Comparison of ENCODE assay signal across 8 cellular contexts in genomic region chr1:172532700-172533510, GRCh38. TPM values are rescaled to one million over a fixed set of nuclear protein-coding genes. Genes with fewer than 3 reads are reported as not detected.
A peak's percentile ranks its signal among the peaks of the same experiment; 100 is the strongest.
DNase-seq lines count a peak whose midpoint lies in the region; ATAC-seq, FAIRE-seq and TF ChIP-seq lines count a peak whose summit lies in the region.

SUCO (plus strand) TSS chr1:172533150; CDS start chr1:172533436, 286 bp downstream.

- no peak within 1 kb of the TSS for H3K14ac ChIP-seq in H1 (ENCODE audit: insufficient read length)

- H3K79me2 ChIP-seq in H1 (ENCODE audit: control insufficient read depth in 1 of 2, insufficient read depth in 2 of 2, low read length in 2 of 2): peaks cover 19 to 46% of the 10 kb centered on the region in 2 experiments
- peaks cover 33% of the 10 kb centered on the region for H3K79me2 ChIP-seq in mesendoderm (ENCODE audit: control insufficient read depth, insufficient read depth, low read length)

- H3K23ac ChIP-seq in H1 (ENCODE audit: insufficient read length) (no peak within 1 kb of the TSS), mesendoderm (ENCODE audit: low read length) (no peak within 1 kb of the TSS)

- H3K36me3 ChIP-seq in HUES48 (ENCODE audit: control insufficient read depth, insufficient read depth, low read length): no peaks in the 10 kb centered on the region
- H3K36me3 ChIP-seq in NT2/D1 (ENCODE audit: insufficient read depth, insufficient read length, low read length): peaks cover 5% of the 10 kb centered on the region
- H3K36me3 ChIP-seq in H1 (ENCODE audit: control insufficient read depth in 2 of 4, insufficient read depth in 4 of 4, low read length in 3 of 4): no peaks in the 10 kb centered on the region
- H3K36me3 ChIP-seq in mesendoderm (ENCODE audit: control insufficient read depth, insufficient read depth, low read length): no peaks in the 10 kb centered on the region

- H3K4ac ChIP-seq in H1 (replicated peaks; ENCODE audit: insufficient read length, low read depth, low read length): peak within 1 kb of the TSS; percentile 65
- peak within 1 kb of the TSS; percentile 25 for H3K4ac ChIP-seq in mesendoderm (ENCODE audit: low read depth, low read length)

- DNase-seq in COR-L47 (lab: John Stamatoyannopoulos, UW): peak; percentile 99
- DNase-seq in NT2/D1 (ENCODE audit: low read depth, low spot score): peak; percentile 99
- peak; percentile 100 for DNase-seq in activated CD8-positive, alpha-beta memory T cell treated with anti-CD3 and anti-CD28 coated beads, Interleukin-2, amount 10 ng/mL, durations not matched to agents 7 days and 5 days
- peak; percentile 97 to 98 for DNase-seq in H1 (ENCODE audit: low read depth in 1 of 2, low spot score in 2 of 2)
- peak; percentile 100 for DNase-seq in mesendoderm
- DNase-seq in stimulated activated CD8-positive, alpha-beta memory T cell treated with anti-CD3 and anti-CD28 coated beads, Interleukin-15, amount 100 ng/mL, for 1 hour (ENCODE audit: low read depth): peak; percentile 99

- peak within 1 kb of the TSS; percentile 99 for H3K27ac Mint-ChIP-seq in activated CD8-positive, alpha-beta memory T cell treated with anti-CD3 and anti-CD28 coated beads, Interleukin-2, amount 10 ng/mL, durations not matched to agents 7 days and 5 days

- H3K9me3 Mint-ChIP-seq in activated CD8-positive, alpha-beta memory T cell treated with anti-CD3 and anti-CD28 coated beads, Interleukin-2, amount 10 ng/mL, durations not matched to agents 7 days and 5 days (ENCODE audit: low read depth): no peaks in the 10 kb centered on the region

- peaks cover 13% of the 10 kb centered on the region for H3K23me2 ChIP-seq in H1 (ENCODE audit: low read depth, low read length)

- no peak for FAIRE-seq in H1 (lab: Jason Lieb, UNC)

- POLR2A ChIA-PET in H1 (lab: Charles Lee; ENCODE audit: partially characterized antibody): interaction anchor here (0.6 to 1.5 kb wide), 13 partner anchors 10 to 1336 kb away, joined by 3 to 10 read pairs (median 4); partner anchors contain the start of gene ZBTB37

- 0 out of 4 replicates have a peak, but pooled peaks of 1 of the 3 experiments have one; percentile 1 for TF ChIP-seq CTCF in H1 (IDR thresholded peaks at IDR 0.05; ENCODE audit: control extremely low read depth in 1 of 3, insufficient read depth in 1 of 3, low read depth in 1 of 3, low read length in 3 of 3)

- peaks cover 45% of the 10 kb centered on the region for H3K4me1 Mint-ChIP-seq in activated CD8-positive, alpha-beta memory T cell treated with anti-CD3 and anti-CD28 coated beads, Interleukin-2, amount 10 ng/mL, durations not matched to agents 7 days and 5 days

- H3K18ac ChIP-seq in H1 (ENCODE audit: extremely low read depth, low read length) (peak within 1 kb of the TSS; percentile 100), mesendoderm (ENCODE audit: low read length) (peak within 1 kb of the TSS; percentile 94)

- H2BK20ac ChIP-seq in H1 (ENCODE audit: low read length): peak within 1 kb of the TSS; percentile 92; the same call in 1 of the 2 replicates

- H4K5ac ChIP-seq in H1 (ENCODE audit: insufficient read length, low read depth, low read length) (peak within 1 kb of the TSS; percentile 98), mesendoderm (ENCODE audit: low read length) (peak within 1 kb of the TSS; percentile 64)

- H4K8ac ChIP-seq in H1 (ENCODE audit: extremely low read depth, insufficient read depth, low read length): peak within 1 kb of the TSS; percentile 99
- H4K8ac ChIP-seq in mesendoderm (ENCODE audit: low read depth, low read length): no peak within 1 kb of the TSS

- TF ChIP-seq EP300 in H1 (IDR thresholded peaks at IDR 0.05; ENCODE audit: borderline replicate concordance in 1 of 2, low read depth in 2 of 2, low read length in 2 of 2): peak in 1 of 2 experiments; percentile 16; a peak in 1 of 3 replicates

- H3K79me1 ChIP-seq in H1 (ENCODE audit: low read depth, low read length) (no peaks in the 10 kb centered on the region), mesendoderm (ENCODE audit: low read length) (peaks cover 7% of the 10 kb centered on the region)

- H3K4me1 ChIP-seq in HUES48 (ENCODE audit: control insufficient read depth, insufficient read depth, low read length) (peaks cover 38% of the 10 kb centered on the region), NT2/D1 (ENCODE audit: insufficient read depth, insufficient read length) (no peaks in the 10 kb centered on the region), H1 (replicated peaks in 1 of 4; ENCODE audit: control insufficient read depth in 3 of 4, insufficient read depth in 4 of 4, low read length in 3 of 4) (peaks cover 0 to 15% (median 8%) of the 10 kb centered on the region in 4 experiments; a peak in 4 of 7 replicates), mesendoderm (ENCODE audit: control insufficient read depth, low read depth, low read length) (peaks cover 3% of the 10 kb centered on the region)

- H3K36me3 Mint-ChIP-seq in activated CD8-positive, alpha-beta memory T cell treated with anti-CD3 and anti-CD28 coated beads, Interleukin-2, amount 10 ng/mL, durations not matched to agents 7 days and 5 days: peaks cover 6% of the 10 kb centered on the region

- peak within 1 kb of the TSS; percentile 94 for H4K91ac ChIP-seq in H1 (replicated peaks; ENCODE audit: insufficient read length, low read length)

- ATAC-seq in GM21381 (IDR thresholded peaks at IDR 0.05; ENCODE audit: unreplicated experiment): peak; percentile 85
- peak; percentile 87 for ATAC-seq in activated CD8-positive, alpha-beta memory T cell treated with anti-CD3 and anti-CD28 coated beads, Interleukin-2, amount 10 ng/mL, durations not matched to agents 7 days and 5 days

- H2BK120ac ChIP-seq in H1 (replicated peaks; ENCODE audit: low read depth, low read length) (peak within 1 kb of the TSS; percentile 98), mesendoderm (ENCODE audit: low read depth, low read length) (no peak within 1 kb of the TSS)

- H3K9ac ChIP-seq in HUES48 (ENCODE audit: low read depth, low read length) (peak within 1 kb of the TSS; percentile 87), NT2/D1 (ENCODE audit: insufficient read length, low read depth) (peak within 1 kb of the TSS; percentile 86), H1 (replicated peaks in 1 of 4; ENCODE audit: extremely low read depth in 1 of 4, low read depth in 3 of 4, low read length in 3 of 4) (peak within 1 kb of the TSS; percentile 94 to 99 (median 97)), mesendoderm (ENCODE audit: low read length) (peak within 1 kb of the TSS; percentile 95)

- H3K4me2 ChIP-seq in H1 (ENCODE audit: insufficient read depth in 1 of 2, low read depth in 2 of 2, low read length in 2 of 2) (peak within 1 kb of the TSS; percentile 79 to 90), mesendoderm (ENCODE audit: low read length) (peak within 1 kb of the TSS; percentile 75)

- H3K27ac ChIP-seq in HUES48 (ENCODE audit: low read depth, low read length) (peak within 1 kb of the TSS; percentile 98), H1 (ENCODE audit: low read depth, low read length) (peak within 1 kb of the TSS; percentile 97), mesendoderm (ENCODE audit: low read depth, low read length) (peak within 1 kb of the TSS; percentile 87)

- H3K4me3 ChIP-seq in HUES48 (ENCODE audit: low read depth, low read length) (peak within 1 kb of the TSS; percentile 77), NT2/D1 (ENCODE audit: insufficient read length, low read depth) (peak within 1 kb of the TSS; percentile 94), H1 (ENCODE audit: extremely low read depth in 1 of 4, insufficient read depth in 2 of 4, low read depth in 3 of 4, low read length in 4 of 4) (peak within 1 kb of the TSS; percentile 95 to 97 (median 96)), mesendoderm (ENCODE audit: low read length) (peak within 1 kb of the TSS; percentile 88)

- peak within 1 kb of the TSS; percentile 99 for H2AFZ ChIP-seq in H1 (ENCODE audit: low read length)

- no peaks in the 10 kb centered on the region for H4K20me1 ChIP-seq in H1 (replicated peaks in 1 of 2; ENCODE audit: control insufficient read depth in 1 of 2, insufficient read depth in 2 of 2, low read length in 2 of 2)

- H2BK12ac ChIP-seq in H1 (ENCODE audit: low read depth, low read length): peak within 1 kb of the TSS; percentile 100

- TF ChIP-seq POLR2A in H1 (IDR thresholded peaks at IDR 0.05; ENCODE audit: control extremely low read depth in 1 of 2, low read depth in 2 of 2, low read length in 2 of 2): peak; percentile 94 to 96

- H2BK15ac ChIP-seq in H1 (ENCODE audit: low read length) (peak within 1 kb of the TSS; percentile 97), mesendoderm (replicated peaks; ENCODE audit: low read depth) (no peak within 1 kb of the TSS)

- H3K56ac ChIP-seq in H1 (replicated peaks; ENCODE audit: insufficient read length, low read depth, low read length): peak within 1 kb of the TSS; percentile 75
- H3K56ac ChIP-seq in mesendoderm (ENCODE audit: low read length): peak within 1 kb of the TSS; percentile 97

- H3K27me3 ChIP-seq in HUES48 (ENCODE audit: control insufficient read depth, insufficient read depth, low read length) (no peaks in the 10 kb centered on the region), NT2/D1 (ENCODE audit: insufficient read depth, insufficient read length) (no peaks in the 10 kb centered on the region), H1 (replicated peaks in 1 of 4; ENCODE audit: control insufficient read depth in 3 of 4, extremely low read depth in 1 of 4, insufficient read depth in 3 of 4, low read length in 3 of 4) (peaks cover 0 to 1% (median 0%) of the 10 kb centered on the region in 4 experiments; a peak in 1 of 7 replicates), mesendoderm (ENCODE audit: insufficient read depth, low read length, poor library complexity) (no peaks in the 10 kb centered on the region)

- H2AK5ac ChIP-seq in H1 (ENCODE audit: low read depth, low read length) (peak within 1 kb of the TSS; percentile 67; the same call in 1 of the 2 replicates), mesendoderm (ENCODE audit: low read length) (no peak within 1 kb of the TSS)

- H3K4me3 Mint-ChIP-seq in activated CD8-positive, alpha-beta memory T cell treated with anti-CD3 and anti-CD28 coated beads, Interleukin-2, amount 10 ng/mL, durations not matched to agents 7 days and 5 days: peak within 1 kb of the TSS; percentile 95

- WGBS in H1 (ENCODE audit: extremely low coverage in 1 of 2, insufficient coverage in 1 of 2, insufficient read length in 1 of 2, insufficient replicate concordance in 2 of 2, low coverage in 1 of 2, low lambda C conversion rate in 2 of 2, missing lambda C conversion rate in 1 of 2), 2 experiments: 1% methylated on average over 38 of the region's 74 CpGs; no CpG with 5 or more reads in 1 of the 2 experiments
- WGBS in mesendoderm (ENCODE audit: extremely low coverage, insufficient coverage, low lambda C conversion rate): no CpG with 5 or more reads among the region's 74 CpGs

- CTCF ChIA-PET in activated CD8-positive, alpha-beta memory T cell treated with anti-CD3 and anti-CD28 coated beads, Interleukin-2, amount 10 ng/mL, durations not matched to agents 7 days and 5 days (lab: Charles Lee): interaction anchor here (0.8 to 1.5 kb wide), 6 partner anchors 13 to 195 kb away, joined by 3 to 11 read pairs (median 4); no protein-coding TSS in a partner anchor
- CTCF ChIA-PET in H1 (lab: Charles Lee; ENCODE audit: partially characterized antibody): interaction anchor here (0.7 to 0.9 kb wide), 3 partner anchors 76 to 423 kb away, joined by 3 read pairs; no protein-coding TSS in a partner anchor

- TF ChIP-seq RAD21 in H1 (IDR thresholded peaks at IDR 0.05 in 1 of 2, conservative IDR thresholded peaks at IDR 0.05 in 1 of 2; ENCODE audit: low read depth in 2 of 2, low read length in 2 of 2): no peak

- H3K9me3 ChIP-seq in HUES48 (ENCODE audit: control insufficient read depth, insufficient read depth, low read length) (no peaks in the 10 kb centered on the region), NT2/D1 (ENCODE audit: insufficient read depth, low read length) (peaks cover 19% of the 10 kb centered on the region; the same call in 1 of the 2 replicates), H1 (ENCODE audit: insufficient read depth in 2 of 2, low read depth in 1 of 2, low read length in 1 of 2) (no peaks in the 10 kb centered on the region)

- H2BK5ac ChIP-seq in H1 (ENCODE audit: low read depth, low read length) (peak within 1 kb of the TSS; percentile 100), mesendoderm (ENCODE audit: low read length) (peak within 1 kb of the TSS; percentile 70)

- H3K27me3 Mint-ChIP-seq in activated CD8-positive, alpha-beta memory T cell treated with anti-CD3 and anti-CD28 coated beads, Interleukin-2, amount 10 ng/mL, durations not matched to agents 7 days and 5 days: peaks cover 6% of the 10 kb centered on the region

RNA-seq across cellular contexts. Expression of gene SUCO, which starts in this region (rescaled TPM):
- 10 to 100 TPM; 28.9 to 32.8 TPM for total RNA-seq in activated CD8-positive, alpha-beta memory T cell treated with anti-CD3 and anti-CD28 coated beads, Interleukin-2, amount 10 ng/mL, durations not matched to agents 7 days and 5 days
- total RNA-seq in H1 (2021; fragmentation: NEBNext Ultra II Directional; extraction: Animal tissue kit (Norgen Biotek cat#: 25700)): 35.0 and 35.8 TPM in 2 replicates
- 4.3 and 8.3 TPM in 2 replicates for polyA plus RNA-seq in H1 (2011; rRNA removed)
- 10.7 TPM for polyA plus RNA-seq in H1 (2011; cell fraction: cytosol; rRNA removed)
- polyA plus RNA-seq in H1 (2011; cell fraction: nucleus; rRNA removed): 7.3 TPM
- polyA plus RNA-seq in H1 (2012, experiment 1 of 2): 9.7 to 20.8 TPM (median 13.2 TPM) in 4 replicates
- 1.0 TPM for polyA plus RNA-seq in H1 (2012, experiment 2 of 2)
- polyA plus RNA-seq in H1 (2013, experiment 1 of 2): 37.1 TPM
- polyA plus RNA-seq in H1 (2013, experiment 2 of 2): 40.0 TPM
- polyA minus RNA-seq in H1 (2011; rRNA and poly(A)+ RNA removed): 19.1 and 28.7 TPM in 2 replicates
- polyA minus RNA-seq in H1 (2011; cell fraction: cytosol; rRNA and poly(A)+ RNA removed): 15.9 TPM
- 61.7 TPM for polyA minus RNA-seq in H1 (2011; cell fraction: nucleus; rRNA and poly(A)+ RNA removed)
- polyA plus RNA-seq in mesendoderm (2013, experiment 1 of 2): 20.4 TPM
- polyA plus RNA-seq in mesendoderm (2013, experiment 2 of 2): 19.6 TPM

Comparison
In these comparisons a context has a peak if more than half of its experiments do, and no peak if none do; other contexts are left out.
1. Peak in every context shown above with its lines: DNase-seq, ATAC-seq, H3K4me3 ChIP-seq and H3K27ac ChIP-seq.